In the genomic region with DNA sequence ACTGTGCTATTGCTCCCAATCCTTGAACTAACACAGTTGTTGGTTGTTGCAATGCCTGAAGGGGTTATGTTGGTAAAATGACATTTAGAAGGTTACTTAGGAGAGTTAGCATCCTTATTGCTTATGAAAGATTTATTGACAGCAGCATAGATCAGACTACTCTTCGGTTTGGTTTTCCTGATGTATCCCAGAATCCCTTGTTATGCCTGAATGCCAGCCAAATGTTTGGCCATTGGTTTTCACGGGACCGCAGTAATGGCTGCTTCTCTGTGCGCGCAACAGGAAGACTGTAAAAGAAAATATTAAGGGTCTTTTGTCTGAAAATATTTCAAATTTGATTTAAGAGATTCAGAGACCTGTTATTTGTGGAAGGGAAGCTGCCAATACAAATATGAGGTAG, we compare ENCODE assay signal across 1 cellular context.
TF ChIP-seq lines count a peak whose summit lies in the region.

No MANE protein-coding gene starts in this region.

TF ChIP-seq in K562, 482 proteins besides CTCF, POLR2A, EP300 and RAD21 (continued from another document):
- TF ChIP-seq, protein P1, sequence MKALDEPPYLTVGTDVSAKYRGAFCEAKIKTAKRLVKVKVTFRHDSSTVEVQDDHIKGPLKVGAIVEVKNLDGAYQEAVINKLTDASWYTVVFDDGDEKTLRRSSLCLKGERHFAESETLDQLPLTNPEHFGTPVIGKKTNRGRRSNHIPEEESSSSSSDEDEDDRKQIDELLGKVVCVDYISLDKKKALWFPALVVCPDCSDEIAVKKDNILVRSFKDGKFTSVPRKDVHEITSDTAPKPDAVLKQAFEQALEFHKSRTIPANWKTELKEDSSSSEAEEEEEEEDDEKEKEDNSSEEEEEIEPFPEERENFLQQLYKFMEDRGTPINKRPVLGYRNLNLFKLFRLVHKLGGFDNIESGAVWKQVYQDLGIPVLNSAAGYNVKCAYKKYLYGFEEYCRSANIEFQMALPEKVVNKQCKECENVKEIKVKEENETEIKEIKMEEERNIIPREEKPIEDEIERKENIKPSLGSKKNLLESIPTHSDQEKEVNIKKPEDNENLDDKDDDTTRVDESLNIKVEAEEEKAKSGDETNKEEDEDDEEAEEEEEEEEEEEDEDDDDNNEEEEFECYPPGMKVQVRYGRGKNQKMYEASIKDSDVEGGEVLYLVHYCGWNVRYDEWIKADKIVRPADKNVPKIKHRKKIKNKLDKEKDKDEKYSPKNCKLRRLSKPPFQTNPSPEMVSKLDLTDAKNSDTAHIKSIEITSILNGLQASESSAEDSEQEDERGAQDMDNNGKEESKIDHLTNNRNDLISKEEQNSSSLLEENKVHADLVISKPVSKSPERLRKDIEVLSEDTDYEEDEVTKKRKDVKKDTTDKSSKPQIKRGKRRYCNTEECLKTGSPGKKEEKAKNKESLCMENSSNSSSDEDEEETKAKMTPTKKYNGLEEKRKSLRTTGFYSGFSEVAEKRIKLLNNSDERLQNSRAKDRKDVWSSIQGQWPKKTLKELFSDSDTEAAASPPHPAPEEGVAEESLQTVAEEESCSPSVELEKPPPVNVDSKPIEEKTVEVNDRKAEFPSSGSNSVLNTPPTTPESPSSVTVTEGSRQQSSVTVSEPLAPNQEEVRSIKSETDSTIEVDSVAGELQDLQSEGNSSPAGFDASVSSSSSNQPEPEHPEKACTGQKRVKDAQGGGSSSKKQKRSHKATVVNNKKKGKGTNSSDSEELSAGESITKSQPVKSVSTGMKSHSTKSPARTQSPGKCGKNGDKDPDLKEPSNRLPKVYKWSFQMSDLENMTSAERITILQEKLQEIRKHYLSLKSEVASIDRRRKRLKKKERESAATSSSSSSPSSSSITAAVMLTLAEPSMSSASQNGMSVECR (CRISPR knock-in tag; IDR thresholded peaks at IDR 0.05), result no peak
